Comparison of ENCODE assay signal across 18 cellular contexts in the genomic region with DNA sequence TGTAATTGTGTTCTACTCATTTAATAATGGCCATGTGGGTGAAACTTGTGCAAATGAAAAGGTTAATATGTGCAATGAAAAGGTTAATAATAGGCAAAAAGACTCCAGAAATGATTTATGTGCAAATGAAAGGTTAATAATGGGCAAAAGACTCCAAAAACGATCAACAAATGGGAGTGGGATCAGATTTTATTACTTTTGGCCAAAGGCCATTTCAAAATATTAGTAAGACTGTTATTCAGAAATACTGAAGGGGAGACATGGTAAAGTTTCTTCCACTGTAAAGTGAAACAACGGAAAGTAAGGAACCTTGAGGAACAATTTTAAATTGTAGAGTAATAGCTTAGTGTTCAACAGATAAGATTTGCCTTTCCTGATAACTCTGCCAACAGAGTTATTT.
"Had no signal": no experiment of that assay in that cellular context is flagged by ENCODE, and none has a peak within 500 bp of the region (broad histone marks: within the 10 kb centered on the region; RNA-seq: fewer than 3 reads in every experiment).

No MANE protein-coding gene starts in this region.

- H3K27ac ChIP-seq: hepatocyte, tibial artery had no signal

- H3K27ac Mint-ChIP-seq: effector memory CD8-positive, alpha-beta T cell had no signal

- DNase-seq: effector memory CD8-positive, alpha-beta T cell; erythroblast; foreskin melanocyte; kidney; left cardiac atrium; mammary epithelial cell; mucosa of descending colon; naive thymus-derived CD8-positive, alpha-beta T cell; ovary; small intestine; stimulated activated CD4-positive, alpha-beta T cell treated with anti-CD3 and anti-CD28 coated beads, Interleukin-2, amount 100 ng/mL, for 48 hours; stimulated activated naive CD4-positive, alpha-beta T cell treated with Interleukin-2 at 50 U/mL for 16 hours; tibial artery; upper lobe of left lung; uterus had no signal

- H3K4me1 ChIP-seq: uterus had no signal

- H3K27me3 Mint-ChIP-seq: effector memory CD8-positive, alpha-beta T cell; naive thymus-derived CD8-positive, alpha-beta T cell had no signal

- H3K27me3 ChIP-seq: hepatocyte, ovary, right atrium auricular region, tibial artery, upper lobe of left lung, uterus had no signal

- ATAC-seq: effector memory CD8-positive, alpha-beta T cell; left cardiac atrium; mucosa of descending colon; naive thymus-derived CD8-positive, alpha-beta T cell had no signal

- H3K36me3 ChIP-seq: ovary, right atrium auricular region, uterus had no signal

- H3K9me3 ChIP-seq: mucosa of descending colon, ovary, right atrium auricular region, tibial artery, upper lobe of left lung, uterus had no signal

- H3K4me3 Mint-ChIP-seq: effector memory CD8-positive, alpha-beta T cell; naive thymus-derived CD8-positive, alpha-beta T cell; neural crest cell had no signal

- H3K9me3 Mint-ChIP-seq: effector memory CD8-positive, alpha-beta T cell; naive thymus-derived CD8-positive, alpha-beta T cell; neural crest cell had no signal

- H3K4me3 ChIP-seq: hepatocyte, mucosa of descending colon, ovary, right atrium auricular region, tibial artery, upper lobe of left lung, uterus had no signal
